In the genomic region with DNA sequence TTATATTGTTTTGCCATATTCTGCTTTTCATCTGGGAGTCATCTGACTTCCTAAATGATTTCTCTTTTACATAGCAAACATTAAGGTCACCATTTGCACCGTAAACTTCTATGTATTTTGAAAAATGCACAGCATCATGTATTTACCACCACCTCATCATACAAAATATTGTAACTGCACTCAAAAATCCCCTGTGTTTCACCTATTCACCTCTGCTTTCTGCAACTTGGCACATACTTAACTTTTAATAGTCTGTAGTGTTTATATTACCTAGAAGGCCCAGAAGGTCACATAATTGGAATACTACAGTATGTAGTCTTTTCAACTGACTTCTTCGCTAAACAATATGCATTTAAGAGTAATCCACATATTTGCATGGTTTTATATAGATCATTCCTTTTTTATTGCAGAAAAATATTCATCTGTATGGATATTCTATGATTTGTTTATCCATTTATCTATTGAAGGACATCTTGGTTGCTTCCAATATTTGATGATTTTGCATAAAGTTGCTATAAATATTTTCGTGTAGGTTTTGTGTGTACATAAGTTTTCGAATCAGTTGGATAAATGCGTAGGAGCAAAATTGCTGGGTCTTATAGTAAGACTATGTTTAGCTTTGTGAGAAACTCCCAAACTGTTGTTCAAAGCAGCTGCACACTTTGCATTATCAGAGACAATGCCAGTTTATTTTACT, we compare ENCODE assay signal across 25 cellular contexts.
"Had no signal": no experiment of that assay in that cellular context is flagged by ENCODE, and none has a peak within 500 bp of the region (broad histone marks: within the 10 kb centered on the region; RNA-seq: fewer than 3 reads in every experiment).

No MANE protein-coding gene starts in this region.

- H3K27ac ChIP-seq: adrenal gland, body of pancreas, colonic mucosa, heart left ventricle had no signal

- H3K9me3 ChIP-seq: adrenal gland, body of pancreas, colonic mucosa had no signal

- H3K36me3 ChIP-seq: adrenal gland, colonic mucosa, heart left ventricle had no signal

- DNase-seq: activated CD4-positive, alpha-beta memory T cell treated with anti-CD3 and anti-CD28 coated beads for 36 hours; activated CD4-positive, alpha-beta T cell treated with anti-CD3 and anti-CD28 coated beads for 36 hours; activated CD4-positive, alpha-beta T cell treated with anti-CD3 and anti-CD28 coated beads, Interleukin-2, amount 10 ng/mL, durations not matched to agents 24 days and 14 days; activated CD4-positive, CD25-positive, alpha-beta regulatory T cell; activated CD4-positive, CD25-positive, alpha-beta regulatory T cell treated with anti-CD3 and anti-CD28 coated beads, Interleukin-2, amount 50 U/mL, for 72 hours; activated CD8-positive, alpha-beta memory T cell treated with anti-CD3 and anti-CD28 coated beads, Interleukin-2, amount 10 ng/mL, durations not matched to agents 7 days and 5 days; activated CD8-positive, alpha-beta memory T cell treated with anti-CD3 and anti-CD28 coated beads, Interleukin-2, amount 50 U/mL, for 4 hours; activated CD8-positive, alpha-beta T cell treated with anti-CD3 and anti-CD28 coated beads, Interleukin-2, amount 10 ng/mL, durations not matched to agents 7 days and 5 days; activated effector memory CD4-positive, alpha-beta T cell treated with anti-CD3 and anti-CD28 coated beads, Interleukin-2, amount 50 U/mL, for 16 hours; activated naive CD4-positive, alpha-beta T cell treated with anti-CD3 and anti-CD28 coated beads for 36 hours; activated naive CD8-positive, alpha-beta T cell treated with anti-CD3 and anti-CD28 coated beads for 36 hours; activated naive CD8-positive, alpha-beta T cell treated with anti-CD3 and anti-CD28 coated beads, Interleukin-2, amount 50 U/mL, for 24 hours; activated T-cell treated with anti-CD3 and anti-CD28 coated beads, Interleukin-2, amount 50 U/mL, for 1 hour; activated T-cell treated with anti-CD3 and anti-CD28 coated beads, Interleukin-2, amount 50 U/mL, for 48 hours; adrenal gland; amygdala; aorta; body of pancreas; caudate nucleus; colonic mucosa; effector CD8-positive, alpha-beta T cell; glutamatergic neuron; heart left ventricle; T-helper 2 cell had no signal

- H3K4me3 ChIP-seq: adrenal gland, body of pancreas, colonic mucosa, heart left ventricle had no signal

- H3K4me1 ChIP-seq: adrenal gland, body of pancreas, colonic mucosa, heart left ventricle had no signal

- FAIRE-seq: endometrium had no signal

- H3K27me3 ChIP-seq: adrenal gland, body of pancreas, colonic mucosa, heart left ventricle had no signal

- ATAC-seq: activated CD4-positive, alpha-beta T cell treated with anti-CD3 and anti-CD28 coated beads for 36 hours; activated CD8-positive, alpha-beta memory T cell treated with anti-CD3 and anti-CD28 coated beads, Interleukin-2, amount 10 ng/mL, durations not matched to agents 7 days and 5 days; activated CD8-positive, alpha-beta T cell treated with anti-CD3 and anti-CD28 coated beads, Interleukin-2, amount 10 ng/mL, durations not matched to agents 7 days and 5 days; activated naive CD8-positive, alpha-beta T cell treated with anti-CD3 and anti-CD28 coated beads, Interleukin-2, amount 50 U/mL, for 24 hours; body of pancreas; heart left ventricle had no signal
